1 cellular context compared by ENCODE assay signal in genomic region chr9:127418037-127418471, GRCh38.
TF ChIP-seq lines count a peak whose summit lies in the region.

No MANE protein-coding gene starts in this region.

TF ChIP-seq in IMR-90, 13 proteins besides CTCF, POLR2A, EP300 and RAD21:
- TF ChIP-seq MXI1 (IDR thresholded peaks at IDR 0.05; ENCODE audit: borderline replicate concordance, low read depth, low read length) (no peak), RCOR1 (IDR thresholded peaks at IDR 0.05; ENCODE audit: insufficient replicate concordance, low read length) (no peak), RFX5 (IDR thresholded peaks at IDR 0.05; ENCODE audit: low read depth, low read length) (no peak), MAFK (IDR thresholded peaks at IDR 0.05; ENCODE audit: low read depth, low read length) (no peak), FOS (IDR thresholded peaks at IDR 0.05; ENCODE audit: low read depth, low read length) (no peak), SMC3 (IDR thresholded peaks at IDR 0.05; ENCODE audit: low read depth, low read length) (no peak), ELK1 (IDR thresholded peaks at IDR 0.05; ENCODE audit: borderline replicate concordance, low read depth, low read length) (no peak), MAZ (IDR thresholded peaks at IDR 0.05; ENCODE audit: borderline replicate concordance, low read depth, low read length) (no peak), BHLHE40 (IDR thresholded peaks at IDR 0.05; ENCODE audit: low read depth, low read length) (no peak), USF2 (IDR thresholded peaks at IDR 0.05; ENCODE audit: low read depth, low read length) (no peak), CHD1 (IDR thresholded peaks at IDR 0.05; ENCODE audit: low read depth, low read length) (no peak), NFE2L2 (IDR thresholded peaks at IDR 0.05; ENCODE audit: low read depth, low read length) (no peak), CEBPB (IDR thresholded peaks at IDR 0.05; ENCODE audit: low read depth, low read length) (no peak)
